ENCODE assay signal across 16 cellular contexts in genomic region chr1:94142022-94142421, GRCh38. TPM values are rescaled to one million over a fixed set of nuclear protein-coding genes. Genes with fewer than 3 reads are reported as not detected.
DNase-seq lines count a peak whose midpoint lies in the region; ATAC-seq and TF ChIP-seq lines count a peak whose summit lies in the region.
"Had no signal": no experiment of that assay in that cellular context is flagged by ENCODE, and none has a peak within 500 bp of the region (broad histone marks: within the 10 kb centered on the region; RNA-seq: fewer than 3 reads in every experiment).

No MANE protein-coding gene starts in this region.

- intact Hi-C loops in sciatic nerve (cut with DNase I) (no loop called here), posterior cingulate gyrus (cut with DNase I) (no loop called here)

- H3K27ac Mint-ChIP-seq in activated CD8-positive, alpha-beta T cell treated with anti-CD3 and anti-CD28 coated beads, Interleukin-2, amount 10 ng/mL, durations not matched to agents 7 days and 5 days: no peak overlapping the region
- H3K27ac Mint-ChIP-seq: activated CD4-positive, alpha-beta memory T cell treated with anti-CD3 and anti-CD28 coated beads for 36 hours; CD8-positive, alpha-beta T cell had no signal

- no peaks in the 10 kb centered on the region for H3K4me1 Mint-ChIP-seq in activated CD8-positive, alpha-beta T cell treated with anti-CD3 and anti-CD28 coated beads, Interleukin-2, amount 10 ng/mL, durations not matched to agents 7 days and 5 days (ENCODE audit: low read depth)

- in situ Hi-C loops in astrocyte of the cerebellum (cut with HindIII; ENCODE audit: low sequenced_read_pairs): no loop called here

- H3K36me3 Mint-ChIP-seq in activated CD8-positive, alpha-beta T cell treated with anti-CD3 and anti-CD28 coated beads, Interleukin-2, amount 10 ng/mL, durations not matched to agents 7 days and 5 days (ENCODE audit: low read depth): no peaks in the 10 kb centered on the region
- H3K36me3 Mint-ChIP-seq: activated CD4-positive, alpha-beta memory T cell treated with anti-CD3 and anti-CD28 coated beads for 36 hours; CD8-positive, alpha-beta T cell had no signal

- DNase-seq in HCEC 1CT: peak; percentile 52
- DNase-seq in astrocyte of the cerebellum (ENCODE audit: low read depth): peak; percentile 62
- DNase-seq in fibroblast of the aortic adventitia (ENCODE audit: low read depth): peak; percentile 52
- DNase-seq in sciatic nerve (ENCODE audit: low spot score): no peak
- no peak for DNase-seq in activated CD8-positive, alpha-beta T cell treated with anti-CD3 and anti-CD28 coated beads, Interleukin-2, amount 10 ng/mL, durations not matched to agents 7 days and 5 days
- DNase-seq in NCI-H1417 (lab: John Stamatoyannopoulos, UW): no peak
- no peak for DNase-seq in posterior cingulate gyrus
- DNase-seq: activated CD4-positive, alpha-beta memory T cell treated with anti-CD3 and anti-CD28 coated beads for 36 hours; adrenal gland; CD8-positive, alpha-beta T cell; effector CD4-positive, alpha-beta T cell; head of caudate nucleus; SIG-M5; stimulated activated CD4-positive, alpha-beta T cell treated with anti-CD3 and anti-CD28 coated beads, Interleukin-2, amount 100 ng/mL, for 24 hours; stimulated activated CD8-positive, alpha-beta memory T cell treated with anti-CD3 and anti-CD28 coated beads, Interleukin-4, amount 100 ng/mL, for 48 hours; tibial artery had no signal

- no peak for TF ChIP-seq CTCF in astrocyte of the cerebellum (IDR thresholded peaks at IDR 0.05; ENCODE audit: low read depth, low read length, missing control alignments)
- TF ChIP-seq CTCF in fibroblast of the aortic adventitia (IDR thresholded peaks at IDR 0.05; ENCODE audit: insufficient read depth, low read length): no peak

- H3K27me3 Mint-ChIP-seq in activated CD8-positive, alpha-beta T cell treated with anti-CD3 and anti-CD28 coated beads, Interleukin-2, amount 10 ng/mL, durations not matched to agents 7 days and 5 days (ENCODE audit: low read depth): peaks cover 12% of the 10 kb centered on the region
- H3K27me3 Mint-ChIP-seq: activated CD4-positive, alpha-beta memory T cell treated with anti-CD3 and anti-CD28 coated beads for 36 hours had no signal

- no peaks in the 10 kb centered on the region for H3K9me3 Mint-ChIP-seq in activated CD8-positive, alpha-beta T cell treated with anti-CD3 and anti-CD28 coated beads, Interleukin-2, amount 10 ng/mL, durations not matched to agents 7 days and 5 days (ENCODE audit: insufficient read depth)
- H3K9me3 Mint-ChIP-seq: activated CD4-positive, alpha-beta memory T cell treated with anti-CD3 and anti-CD28 coated beads for 36 hours; CD8-positive, alpha-beta T cell had no signal

- peak; percentile 55 for ATAC-seq in sciatic nerve
- ATAC-seq in activated CD8-positive, alpha-beta T cell treated with anti-CD3 and anti-CD28 coated beads, Interleukin-2, amount 10 ng/mL, durations not matched to agents 7 days and 5 days: no peak
- ATAC-seq: CD8-positive, alpha-beta T cell had no signal

- CTCF ChIA-PET in activated CD8-positive, alpha-beta T cell treated with anti-CD3 and anti-CD28 coated beads, Interleukin-2, amount 10 ng/mL, durations not matched to agents 7 days and 5 days (lab: Charles Lee): no interaction called here

- H3K4me3 Mint-ChIP-seq in activated CD8-positive, alpha-beta T cell treated with anti-CD3 and anti-CD28 coated beads, Interleukin-2, amount 10 ng/mL, durations not matched to agents 7 days and 5 days: no peak overlapping the region
- H3K4me3 Mint-ChIP-seq: activated CD4-positive, alpha-beta memory T cell treated with anti-CD3 and anti-CD28 coated beads for 36 hours; CD8-positive, alpha-beta T cell had no signal

- POLR2A ChIA-PET in activated CD8-positive, alpha-beta T cell treated with anti-CD3 and anti-CD28 coated beads, Interleukin-2, amount 10 ng/mL, durations not matched to agents 7 days and 5 days (lab: Charles Lee): no interaction called here

- no peak overlapping the region for H3K4me3 ChIP-seq in astrocyte of the cerebellum (ENCODE audit: low read depth, low read length)
- no peak overlapping the region for H3K4me3 ChIP-seq in fibroblast of the aortic adventitia (ENCODE audit: low read depth, low read length)
- H3K4me3 ChIP-seq: adrenal gland, tibial artery had no signal

RNA-seq across cellular contexts. Expression of gene ABCA4, which starts 21.1 kb away (rescaled TPM):
- total RNA-seq in fibroblast of the aortic adventitia (ENCODE audit: low replicate concordance) (0.09 TPM in 1 of 2 replicates, not detected in the other), sciatic nerve (0.40 TPM)
- not detected for total RNA-seq in activated CD8-positive, alpha-beta T cell treated with anti-CD3 and anti-CD28 coated beads, Interleukin-2, amount 10 ng/mL, durations not matched to agents 7 days and 5 days
- total RNA-seq: activated CD4-positive, alpha-beta memory T cell treated with anti-CD3 and anti-CD28 coated beads for 36 hours; CD8-positive, alpha-beta T cell had no signal

Comparison
In these comparisons a context has a peak if more than half of its experiments do, and no peak if none do; other contexts are left out.
1. DNase-seq: peak in HCEC 1CT (single experiment), astrocyte of the cerebellum (single experiment) and fibroblast of the aortic adventitia (single experiment); none in sciatic nerve (single experiment), activated CD8-positive, alpha-beta T cell treated with anti-CD3 and anti-CD28 coated beads, Interleukin-2, amount 10 ng/mL, durations not matched to agents 7 days and 5 days (single experiment), NCI-H1417 (0 of 3) and posterior cingulate gyrus (0 of 10).